ENCODE assay signal across 8 cellular contexts in the genomic region with DNA sequence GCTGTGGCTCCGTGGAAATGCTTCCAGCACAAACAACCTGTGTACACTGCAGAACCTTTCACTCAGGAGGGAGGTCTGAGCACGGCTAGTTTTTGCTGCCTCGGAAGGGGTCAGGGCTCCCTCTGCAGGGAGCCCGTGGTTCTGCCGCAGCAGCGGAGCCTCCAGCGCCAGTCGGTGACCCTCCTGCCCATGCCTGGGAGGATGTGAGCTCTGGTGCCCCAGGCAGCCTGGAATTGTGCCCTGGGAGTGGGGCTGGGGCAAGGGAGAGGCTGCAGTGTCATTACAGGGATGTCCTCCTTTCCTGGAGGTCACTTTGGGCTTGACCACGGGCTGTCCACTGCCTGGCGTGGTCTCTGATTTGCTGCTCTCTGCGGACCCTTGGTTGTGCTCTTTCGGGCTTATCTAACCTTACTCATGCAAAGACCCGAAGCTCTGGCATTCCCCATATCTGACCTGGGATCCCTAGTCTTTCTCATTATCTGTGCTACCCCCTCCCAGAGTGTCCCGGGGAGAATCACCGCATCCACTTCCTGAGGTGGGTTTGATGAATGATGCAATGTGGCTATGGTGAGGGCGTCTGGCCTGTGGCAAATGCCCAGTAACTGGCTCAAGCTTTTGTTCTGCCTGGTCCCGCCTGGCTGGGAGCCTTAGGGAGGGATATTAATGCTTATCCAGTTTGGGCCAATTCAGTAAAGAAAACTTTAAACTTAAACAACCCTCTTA. TPM values are rescaled to one million over a fixed set of nuclear protein-coding genes. Genes with fewer than 3 reads are reported as not detected.
DNase-seq lines count a peak whose midpoint lies in the region; ATAC-seq and TF ChIP-seq lines count a peak whose summit lies in the region.

No MANE protein-coding gene starts in this region.

- H3K27me3 Mint-ChIP-seq in activated T-cell treated with anti-CD3 and anti-CD28 coated beads, Interleukin-2, amount 50 U/mL, for 4 hours (ENCODE audit: low read depth) = no peaks in the 10 kb centered on the region

- DNase-seq in CD1c-positive myeloid dendritic cell (ENCODE audit: extremely low spot score) = peak; percentile 85
- DNase-seq in HL-60 (ENCODE audit: low read depth in 1 of 2, low spot score in 1 of 2) = peak; percentile 62 to 85
- peak; percentile 69 for DNase-seq in PC-3
- DNase-seq in activated T-cell treated with anti-CD3 and anti-CD28 coated beads, Interleukin-2, amount 50 U/mL, for 4 hours = peak; percentile 78
- peak; percentile 15 for DNase-seq in fibroblast of gingiva (ENCODE audit: low read depth)
- peak in 38 of 49 donors; percentile 18 to 74 (median 50) for DNase-seq in substantia nigra (lab: John Stamatoyannopoulos, UW)

- H3K4me3 ChIP-seq in HL-60 (replicated peaks; ENCODE audit: insufficient read depth, low read length) (no peak overlapping the region), PC-3 (ENCODE audit: low read length) (no peak overlapping the region), neural cell (ENCODE audit: low read length) (no peak overlapping the region)

- ATAC-seq in GM19351 (IDR thresholded peaks at IDR 0.05; ENCODE audit: unreplicated experiment) (peak; percentile 55), PC-3 (peak; percentile 96)
- peak; percentile 61 to 77 for ATAC-seq in activated T-cell treated with anti-CD3 and anti-CD28 coated beads, Interleukin-2, amount 50 U/mL, for 4 hours

- H3K4me2 ChIP-seq in PC-3 (ENCODE audit: low read length) = no peak overlapping the region
- H3K4me2 ChIP-seq in neural cell (ENCODE audit: low read length) = no peak overlapping the region

- peak; percentile 45 for TF ChIP-seq RAD21 in neural cell (conservative IDR thresholded peaks at IDR 0.05)

- intact Hi-C loops in PC-3 (cut with micrococcal nuclease) = loop anchor here (1.0 to 10.0 kb wide), 3 partner anchors 62 to 400 kb away; no protein-coding TSS in a partner anchor

- H3K79me2 ChIP-seq in PC-3 (ENCODE audit: low read length) (no peaks in the 10 kb centered on the region), neural cell (replicated peaks; ENCODE audit: insufficient read depth, low read length) (no peaks in the 10 kb centered on the region)

- H3K27me3 ChIP-seq in HL-60 (ENCODE audit: insufficient read depth, poor library complexity, severe bottlenecking) = no peaks in the 10 kb centered on the region
- no peaks in the 10 kb centered on the region for H3K27me3 ChIP-seq in PC-3 (ENCODE audit: low read length)
- no peaks in the 10 kb centered on the region for H3K27me3 ChIP-seq in neural cell (ENCODE audit: insufficient read depth, low read depth, low read length)

- H3K4me3 Mint-ChIP-seq in activated T-cell treated with anti-CD3 and anti-CD28 coated beads, Interleukin-2, amount 50 U/mL, for 4 hours = peak overlapping the region; percentile 72

- H3K9me3 Mint-ChIP-seq in activated T-cell treated with anti-CD3 and anti-CD28 coated beads, Interleukin-2, amount 50 U/mL, for 4 hours = no peaks in the 10 kb centered on the region

- H3K27ac ChIP-seq in HL-60 (replicated peaks) (peak overlapping the region; percentile 52), PC-3 (ENCODE audit: low read length) (no peak overlapping the region), neural cell (ENCODE audit: low read length) (no peak overlapping the region), substantia nigra (ENCODE audit: low read depth, low read length, poor library complexity, severe bottlenecking) (no peak overlapping the region)

- BruUV-seq in PC-3 (replicated peaks; lab: Mats Ljungman, UMichigan) = no TSS peak

- H3K4me1 Mint-ChIP-seq in activated T-cell treated with anti-CD3 and anti-CD28 coated beads, Interleukin-2, amount 50 U/mL, for 4 hours (ENCODE audit: low read depth) = peaks cover 89% of the 10 kb centered on the region

- H3K9ac ChIP-seq in PC-3 (ENCODE audit: low read length) (no peak overlapping the region), neural cell (ENCODE audit: low read length) (no peak overlapping the region)

- no peaks in the 10 kb centered on the region for H3K4me1 ChIP-seq in PC-3 (ENCODE audit: insufficient read depth, low read length)

- H3F3A ChIP-seq in PC-3 (ENCODE audit: low read length, unreplicated experiment) (no peaks in the 10 kb centered on the region), neural cell (ENCODE audit: insufficient read depth, low read length, poor library complexity, severe bottlenecking) (no peaks in the 10 kb centered on the region)

- no peaks in the 10 kb centered on the region for H3K9me3 ChIP-seq in PC-3 (ENCODE audit: low read length)
- H3K9me3 ChIP-seq in neural cell (ENCODE audit: low read length) = no peaks in the 10 kb centered on the region

- H2AFZ ChIP-seq in PC-3 (ENCODE audit: low read length) (no peak overlapping the region), neural cell (ENCODE audit: low read depth, low read length) (no peak overlapping the region)

- no peaks in the 10 kb centered on the region for H3K9me2 ChIP-seq in PC-3 (replicated peaks; ENCODE audit: low read length)
- no peaks in the 10 kb centered on the region for H3K9me2 ChIP-seq in neural cell (ENCODE audit: insufficient read depth, low read length)

- peak; percentile 97 for TF ChIP-seq CTCF in HL-60 (IDR thresholded peaks at IDR 0.05; ENCODE audit: insufficient read depth, low read length)
- peak; percentile 83 for TF ChIP-seq CTCF in PC-3 (conservative IDR thresholded peaks at IDR 0.05; ENCODE audit: low read depth, low read length)
- peak; percentile 56 for TF ChIP-seq CTCF in neural cell (IDR thresholded peaks at IDR 0.05; ENCODE audit: poor library complexity, severe bottlenecking)

- POLR2A ChIA-PET in PC-3 (lab: Charles Lee; ENCODE audit: unreplicated experiment) = no interaction called here

- H3K36me3 ChIP-seq in PC-3 (ENCODE audit: low read depth, low read length) = no peaks in the 10 kb centered on the region
- no peaks in the 10 kb centered on the region for H3K36me3 ChIP-seq in neural cell (ENCODE audit: insufficient read depth, low read length)

- no peaks in the 10 kb centered on the region for H4K20me1 ChIP-seq in PC-3 (ENCODE audit: low read length)
- no peaks in the 10 kb centered on the region for H4K20me1 ChIP-seq in neural cell (ENCODE audit: insufficient read depth)

- CTCF ChIA-PET in PC-3 (lab: Charles Lee) = interaction anchor here (0.6 to 1.3 kb wide), 5 partner anchors 17 to 569 kb away, joined by 3 to 6 read pairs (median 4); no protein-coding TSS in a partner anchor

- no peaks in the 10 kb centered on the region for H3K36me3 Mint-ChIP-seq in activated T-cell treated with anti-CD3 and anti-CD28 coated beads, Interleukin-2, amount 50 U/mL, for 4 hours (ENCODE audit: insufficient read depth)

- TF ChIP-seq EP300 in neural cell (conservative IDR thresholded peaks at IDR 0.05; ENCODE audit: poor library complexity, severe bottlenecking) = no peak

TF ChIP-seq in neural cell, 6 proteins besides CTCF, POLR2A, EP300 and RAD21:
- TF ChIP-seq SMC3 (conservative IDR thresholded peaks at IDR 0.05; ENCODE audit: poor library complexity) (peak; percentile 31), TAF1 (IDR thresholded peaks at IDR 0.05; ENCODE audit: low read depth) (no peak)

RNA-seq across cellular contexts. Expression of a gene that starts 59.5 kb away (rescaled TPM):
- not detected in 2 replicates for total RNA-seq in PC-3 (2014; rRNA removed)
- total RNA-seq in activated T-cell treated with anti-CD3 and anti-CD28 coated beads, Interleukin-2, amount 50 U/mL, for 4 hours = 100 to 1,000 TPM; 120 to 132 (median 130) TPM
- not detected in 2 replicates for polyA plus RNA-seq in neural cell
- polyA minus RNA-seq in neural cell = not detected in 2 replicates

Comparison
In these comparisons a context has a peak if more than half of its experiments do, and no peak if none do; other contexts are left out.
1. DNase-seq: peak in every context shown above with its lines; median percentile 85 in CD1c-positive myeloid dendritic cell; 78 in activated T-cell treated with anti-CD3 and anti-CD28 coated beads, Interleukin-2, amount 50 U/mL, for 4 hours; 74 in HL-60; 69 in PC-3; 50 in substantia nigra; 15 in fibroblast of gingiva.
2. RNA of a gene that starts 59.5 kb away (total RNA-seq): 120 to 132 TPM in activated T-cell treated with anti-CD3 and anti-CD28 coated beads, Interleukin-2, amount 50 U/mL, for 4 hours; not detected in PC-3; every median in the first group is over 100 times any median in the second.
3. Peak in every context shown above with its lines, with median percentiles within 50 percentile points of each other: ATAC-seq and CTCF ChIP-seq.